In the genomic region with DNA sequence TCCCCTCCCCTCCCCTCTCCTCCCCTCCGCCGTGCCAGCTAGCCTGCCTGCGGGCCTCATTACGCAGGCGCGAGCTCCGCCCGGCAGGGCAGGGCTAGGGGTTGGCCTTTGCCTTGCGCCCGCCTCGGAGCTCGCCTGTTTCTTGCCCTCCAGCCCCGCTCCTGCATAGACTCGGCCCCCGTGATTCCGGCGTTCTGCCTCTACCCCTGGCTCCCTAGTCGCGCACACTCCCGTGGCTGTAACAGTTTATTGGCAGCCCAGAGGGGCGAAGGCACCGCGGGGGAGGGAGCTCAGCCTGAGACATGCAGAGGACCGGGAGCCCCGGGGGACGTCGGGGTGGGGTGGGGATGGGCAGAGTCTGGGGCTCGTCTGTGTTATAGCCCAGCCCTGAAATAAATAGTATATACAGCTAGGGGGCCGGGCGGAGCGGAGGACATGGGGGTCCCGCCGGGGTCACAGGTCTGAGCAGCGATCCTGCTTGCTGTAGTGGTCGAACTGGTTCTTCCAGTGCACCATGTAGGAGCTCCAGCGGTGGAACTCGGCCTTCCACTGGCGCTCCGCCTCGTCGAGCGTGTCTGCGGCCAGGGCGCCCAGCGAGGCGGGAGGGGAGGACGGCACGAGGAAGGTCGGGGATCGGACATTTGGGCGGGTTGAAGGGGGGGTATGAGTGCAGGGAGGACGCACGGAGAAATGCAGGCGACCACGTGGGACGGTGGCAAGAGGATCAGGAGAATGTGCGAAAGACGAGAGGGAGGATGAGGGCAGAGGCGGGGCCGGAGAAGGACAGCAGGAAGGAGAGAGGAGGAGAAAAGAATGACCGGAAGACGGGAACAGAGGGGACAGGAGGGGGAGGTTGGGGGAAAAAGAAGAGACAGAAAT, we compare ENCODE assay signal across 8 cellular contexts.
DNase-seq lines count a peak whose midpoint lies in the region; ATAC-seq and TF ChIP-seq lines count a peak whose summit lies in the region.

No MANE protein-coding gene starts in this region.

- peak; percentile 78 for ATAC-seq in HG02885 (IDR thresholded peaks at IDR 0.05; ENCODE audit: poor library complexity, unreplicated experiment)

- in situ Hi-C loops in GM13977 (cut with MboI; ENCODE audit: low pct_unique_long_range_greater_than_20kb, low sequenced_read_pairs, unreplicated experiment): loop anchor here (5.0 to 10.0 kb wide), 2 partner anchors 167 to 195 kb away; a partner anchor contains a TSS
- in situ Hi-C loops in astrocyte of the cerebellum (cut with HindIII; ENCODE audit: low sequenced_read_pairs): loop anchor here (10.0 kb wide), 3 partner anchors 55 to 195 kb away; a partner anchor contains a TSS

- TF ChIP-seq CTCF in GM13977 (IDR thresholded peaks at IDR 0.05; ENCODE audit: extremely low read depth, insufficient read depth, missing control alignments) (no peak), astrocyte of the cerebellum (IDR thresholded peaks at IDR 0.05; ENCODE audit: low read depth, low read length, missing control alignments) (no peak)

- peak overlapping the region; percentile 56 for H3K4me3 ChIP-seq in astrocyte of the cerebellum (ENCODE audit: low read depth, low read length)

- peak; percentile 100 for DNase-seq in GM13977 (ENCODE audit: low spot score)
- DNase-seq in NCI-H2029 treated with DMSO at 0.1 percent for 48 hours (lab: John Stamatoyannopoulos, UW): peak; percentile 80
- peak; percentile 87 for DNase-seq in T-helper 9 cell
- DNase-seq in astrocyte of the cerebellum (ENCODE audit: low read depth): peak; percentile 65
- DNase-seq in hippocampal formation (lab: John Stamatoyannopoulos, UW): peak; percentile 91 to 94
- peak; percentile 88 for DNase-seq in retina
- DNase-seq in cortex of kidney (lab: John Stamatoyannopoulos, UW): no peak
